Comparison of ENCODE assay signal across 13 cellular contexts in genomic region chr7:107958764-107959526, GRCh38. TPM values are rescaled to one million over a fixed set of nuclear protein-coding genes. Genes with fewer than 3 reads are reported as not detected.
DNase-seq lines count a peak whose midpoint lies in the region; ATAC-seq, FAIRE-seq and TF ChIP-seq lines count a peak whose summit lies in the region.
"Had no signal": no experiment of that assay in that cellular context is flagged by ENCODE, and none has a peak within 500 bp of the region (broad histone marks: within the 10 kb centered on the region; RNA-seq: fewer than 3 reads in every experiment).

No MANE protein-coding gene starts in this region.

- peaks cover 53% of the 10 kb centered on the region for H3K36me3 Mint-ChIP-seq in type B pancreatic cell
- H3K36me3 Mint-ChIP-seq: activated naive CD4-positive, alpha-beta T cell treated with anti-CD3 and anti-CD28 coated beads, Interleukin-2, amount 50 U/mL, for 72 hours had no signal

- POLR2A ChIA-PET in A549 (lab: Yijun Ruan, JAX) = no interaction called here

- H3K4me2 ChIP-seq in A549 = no peak overlapping the region

- H3K4me1 ChIP-seq in A549 (peaks cover 5% of the 10 kb centered on the region), muscle layer of duodenum (ENCODE audit: control insufficient read depth in 1 of 2, insufficient read depth in 2 of 2, low read length in 2 of 2) (peaks cover 0 to 32% of the 10 kb centered on the region in 2 donors)

- DNase-seq in A549 (ENCODE audit: low read depth in 1 of 2, low spot score in 1 of 2) (no peak), NB4 (ENCODE audit: low read depth) (peak; percentile 35), epithelial cell of esophagus (ENCODE audit: low read depth) (peak; percentile 89), NCI-H2171 treated with DMSO at 0.1 percent for 48 hours (lab: John Stamatoyannopoulos, UW) (no peak), type B pancreatic cell (ENCODE audit: extremely low spot score, unreplicated experiment) (no peak)
- DNase-seq: activated CD4-positive, alpha-beta T cell treated with anti-CD3 and anti-CD28 coated beads for 36 hours; midbrain; NCI-H1092 treated with DMSO at 0.1 percent for 48 hours had no signal

- H3K4me3 ChIP-seq in A549 (no peak overlapping the region), NB4 (ENCODE audit: low read depth, low read length) (no peak overlapping the region), epithelial cell of esophagus (ENCODE audit: low read length) (no peak overlapping the region), muscle layer of duodenum (ENCODE audit: low read depth in 1 of 2, low read length in 2 of 2) (no peak overlapping the region)

- H3K4me1 Mint-ChIP-seq in type B pancreatic cell (ENCODE audit: unreplicated experiment) = peaks cover 4% of the 10 kb centered on the region
- H3K4me1 Mint-ChIP-seq: activated CD4-positive, alpha-beta T cell treated with anti-CD3 and anti-CD28 coated beads for 36 hours had no signal

- H3K9me3 Mint-ChIP-seq in type B pancreatic cell = no peaks in the 10 kb centered on the region
- H3K9me3 Mint-ChIP-seq: activated naive CD4-positive, alpha-beta T cell treated with anti-CD3 and anti-CD28 coated beads, Interleukin-2, amount 50 U/mL, for 72 hours had no signal

- TF ChIP-seq EP300 in A549 (IDR thresholded peaks at IDR 0.05) = no peak

- no peaks in the 10 kb centered on the region for H3K9me3 ChIP-seq in A549
- no peaks in the 10 kb centered on the region for H3K9me3 ChIP-seq in muscle layer of duodenum (ENCODE audit: control insufficient read depth in 1 of 2, low read length in 2 of 2)

- 89% methylated on average over 14 of the region's 14 CpGs for WGBS in A549 (ENCODE audit: missing lambda C conversion rate)

- no peak overlapping the region for H3K27ac Mint-ChIP-seq in type B pancreatic cell
- H3K27ac Mint-ChIP-seq: activated CD4-positive, alpha-beta T cell treated with anti-CD3 and anti-CD28 coated beads for 36 hours; activated naive CD4-positive, alpha-beta T cell treated with anti-CD3 and anti-CD28 coated beads, Interleukin-2, amount 50 U/mL, for 72 hours had no signal

- H3K27me3 Mint-ChIP-seq in type B pancreatic cell = no peaks in the 10 kb centered on the region

- CTCF ChIA-PET in A549 (lab: Yijun Ruan, JAX) = interaction anchor here (0.6 to 1.9 kb wide), 4 partner anchors 8 to 1873 kb away, joined by 3 to 6 read pairs (median 4); no protein-coding TSS in a partner anchor

- no peak for TF ChIP-seq RAD21 in A549 (conservative IDR thresholded peaks at IDR 0.05 in 1 of 2, IDR thresholded peaks at IDR 0.05 in 1 of 2)

- no peak for FAIRE-seq in A549 (lab: Jason Lieb, UNC)
- FAIRE-seq: RCC 7860 had no signal

- TF ChIP-seq CTCF in A549 (IDR thresholded peaks at IDR 0.05) (no peak), NB4 (IDR thresholded peaks at IDR 0.05; ENCODE audit: low read depth, low read length) (no peak), epithelial cell of esophagus (IDR thresholded peaks at IDR 0.05; ENCODE audit: insufficient read depth, low read depth, low read length, missing control alignments) (no peak), type B pancreatic cell (conservative IDR thresholded peaks at IDR 0.05) (no peak)

- no peaks in the 10 kb centered on the region for H3K27me3 ChIP-seq in muscle layer of duodenum (ENCODE audit: low read depth, low read length)

- peaks cover 28 to 57% of the 10 kb centered on the region in 2 donors for H3K36me3 ChIP-seq in muscle layer of duodenum (ENCODE audit: control insufficient read depth in 1 of 2, insufficient read depth in 2 of 2, low read length in 2 of 2)

- ATAC-seq in A549 = peak in 1 of 2 experiments; percentile 21; a peak in 1 of 6 replicates
- no peak for ATAC-seq in HG03469 (IDR thresholded peaks at IDR 0.05; ENCODE audit: unreplicated experiment)
- no peak for ATAC-seq in GM18870 (IDR thresholded peaks at IDR 0.05; ENCODE audit: unreplicated experiment)
- ATAC-seq: activated CD4-positive, alpha-beta T cell treated with anti-CD3 and anti-CD28 coated beads for 36 hours; activated naive CD4-positive, alpha-beta T cell treated with anti-CD3 and anti-CD28 coated beads, Interleukin-2, amount 50 U/mL, for 72 hours had no signal

- no peak overlapping the region for H3K27ac ChIP-seq in A549
- H3K27ac ChIP-seq in muscle layer of duodenum (ENCODE audit: low read length) = peak overlapping the region; percentile 45

- TF ChIP-seq POLR2A in A549 (IDR thresholded peaks at IDR 0.05; ENCODE audit: low read length) (no peak), NB4 (IDR thresholded peaks at IDR 0.05; ENCODE audit: extremely low read depth, insufficient read length) (no peak)

- H3K4me3 Mint-ChIP-seq in type B pancreatic cell = no peak overlapping the region
- H3K4me3 Mint-ChIP-seq: activated CD4-positive, alpha-beta T cell treated with anti-CD3 and anti-CD28 coated beads for 36 hours had no signal

TF ChIP-seq in A549, 52 proteins besides CTCF, POLR2A, EP300 and RAD21:
- TF ChIP-seq HEYL (CRISPR knock-in tag; IDR thresholded peaks at IDR 0.05) (no peak), MAFK (IDR thresholded peaks at IDR 0.05; ENCODE audit: partially characterized antibody) (peak; percentile 60), NPAS2 (CRISPR knock-in tag; IDR thresholded peaks at IDR 0.05; ENCODE audit: borderline replicate concordance) (no peak)

RNA-seq across cellular contexts. Expression of gene LAMB1, which starts 44.0 kb away (rescaled TPM):
- polyA plus RNA-seq in A549 (2011; rRNA removed) (162 and 208 TPM in 2 replicates), A549 (2017; fragmentation: RNase III; extraction: RNeasy Plus Mini Kit Qiagen cat#74134 plus additional on column Dnase treatment) (142 to 159 TPM (median 143 TPM) in 3 replicates)
- 66.5 and 67.3 TPM in 2 replicates for polyA plus RNA-seq in A549 (2012; cell fraction: cytosol; rRNA removed)
- polyA plus RNA-seq in A549 (2012; cell fraction: nucleus; rRNA removed) = 349 and 365 TPM in 2 replicates
- 395 and 408 TPM in 2 replicates for polyA minus RNA-seq in A549 (2011; rRNA and poly(A)+ RNA removed)
- total RNA-seq in type B pancreatic cell (ENCODE audit: low replicate concordance) = 141 and 226 TPM in 2 replicates

Comparison
In these comparisons a context has a peak if more than half of its experiments do, and no peak if none do; other contexts are left out.
1. DNase-seq: peak in NB4 (single experiment) and epithelial cell of esophagus (single experiment); none in A549 (0 of 2), NCI-H2171 treated with DMSO at 0.1 percent for 48 hours (single experiment) and type B pancreatic cell (single experiment).